21 cellular contexts compared by ENCODE assay signal in genomic region chr7:114989531-114989930, GRCh38.
"Had no signal": no experiment of that assay in that cellular context is flagged by ENCODE, and none has a peak within 500 bp of the region (broad histone marks: within the 10 kb centered on the region; RNA-seq: fewer than 3 reads in every experiment).

No MANE protein-coding gene starts in this region.

- H3K4me1 ChIP-seq: breast epithelium, pancreas had no signal

- H3K4me3 ChIP-seq: ascending aorta, breast epithelium, pancreas, spleen, tibial artery had no signal

- H3K9me3 Mint-ChIP-seq: dendritic cell treated with granulocyte-macrophage colony-stimulating factor and Interleukin-4, amounts not matched to agents 40 ng/mL and 50 ng/mL, for 4 days; effector memory CD8-positive, alpha-beta T cell had no signal

- ATAC-seq: activated CD8-positive, alpha-beta T cell treated with anti-CD3 and anti-CD28 coated beads for 36 hours; effector memory CD8-positive, alpha-beta T cell; naive thymus-derived CD8-positive, alpha-beta T cell; SK-N-SH treated with all-trans-retinoic acid at 6 μM for 48 hours; T-cell had no signal

- H3K36me3 ChIP-seq: ascending aorta, breast epithelium, pancreas, tibial artery had no signal

- H3K4me3 Mint-ChIP-seq: activated CD8-positive, alpha-beta T cell treated with anti-CD3 and anti-CD28 coated beads for 36 hours; activated T-cell treated with anti-CD3 and anti-CD28 coated beads, Interleukin-2, amount 50 U/mL, for 24 hours; dendritic cell treated with granulocyte-macrophage colony-stimulating factor and Interleukin-4, amounts not matched to agents 40 ng/mL and 50 ng/mL, for 4 days; effector memory CD8-positive, alpha-beta T cell; memory B cell; naive thymus-derived CD8-positive, alpha-beta T cell; T-cell had no signal

- H3K27ac ChIP-seq: ascending aorta, breast epithelium, pancreas, tibial artery had no signal

- H3K27me3 Mint-ChIP-seq: activated CD8-positive, alpha-beta T cell treated with anti-CD3 and anti-CD28 coated beads for 36 hours; activated T-cell treated with anti-CD3 and anti-CD28 coated beads, Interleukin-2, amount 50 U/mL, for 24 hours; dendritic cell treated with granulocyte-macrophage colony-stimulating factor and Interleukin-4, amounts not matched to agents 40 ng/mL and 50 ng/mL, for 4 days; effector memory CD8-positive, alpha-beta T cell; memory B cell; naive thymus-derived CD8-positive, alpha-beta T cell; T-cell had no signal

- H3K27ac Mint-ChIP-seq: activated CD8-positive, alpha-beta T cell treated with anti-CD3 and anti-CD28 coated beads for 36 hours; activated T-cell treated with anti-CD3 and anti-CD28 coated beads, Interleukin-2, amount 50 U/mL, for 24 hours; activated T-helper 2 cell treated with anti-CD3 and anti-CD28 coated beads, Interferon-gamma antibody, Interleukin-2, Interleukin-4, amounts not matched to agents 10 μg/mL and 5 μg/mL and 100 μg/mL, durations not matched to agents 14 hours and 24 hours and 36 hours; dendritic cell treated with granulocyte-macrophage colony-stimulating factor and Interleukin-4, amounts not matched to agents 40 ng/mL and 50 ng/mL, for 4 days; effector memory CD8-positive, alpha-beta T cell; memory B cell; T-cell had no signal

- H3K9me3 ChIP-seq: ascending aorta, breast epithelium, pancreas, tibial artery had no signal

- FAIRE-seq: pancreas, urothelium cell line had no signal

- H3K27me3 ChIP-seq: ascending aorta, breast epithelium, pancreas, spleen, tibial artery had no signal

- DNase-seq: activated CD4-positive, alpha-beta T cell treated with anti-CD3 and anti-CD28 coated beads for 48 hours; activated CD4-positive, CD25-positive, alpha-beta regulatory T cell; activated CD8-positive, alpha-beta T cell treated with anti-CD3 and anti-CD28 coated beads for 36 hours; activated naive CD4-positive, alpha-beta T cell treated with Interleukin-2 at 50 U/mL for 16 hours; activated T-cell treated with anti-CD3 and anti-CD28 coated beads, Interleukin-2, amount 50 U/mL, for 24 hours; effector memory CD8-positive, alpha-beta T cell; naive thymus-derived CD8-positive, alpha-beta T cell; spleen; stimulated activated CD8-positive, alpha-beta memory T cell treated with anti-CD3 and anti-CD28 coated beads, Interleukin-4, amount 100 ng/mL, for 48 hours; stimulated activated naive CD4-positive, alpha-beta T cell treated with Interleukin-2 at 50 U/mL for 16 hours; substantia nigra; T-cell; tibial artery had no signal
